23 cellular contexts compared by ENCODE assay signal in genomic region chr11:113394919-113395318, GRCh38. TPM values are rescaled to one million over a fixed set of nuclear protein-coding genes. Genes with fewer than 3 reads are reported as not detected.
"Had no signal": no experiment of that assay in that cellular context is flagged by ENCODE, and none has a peak within 500 bp of the region (broad histone marks: within the 10 kb centered on the region; RNA-seq: fewer than 3 reads in every experiment).

No MANE protein-coding gene starts in this region.

- H3K4me1 Mint-ChIP-seq: mesothelial cell of epicardium had no signal

- H3K9me3 ChIP-seq: esophagus muscularis mucosa, gastroesophageal sphincter, heart right ventricle, left lung, lower lobe of right lung, mucosa of descending colon had no signal

- H3K4me1 ChIP-seq: esophagus muscularis mucosa, foreskin keratinocyte, gastroesophageal sphincter, heart right ventricle, left lung, lower lobe of right lung had no signal

- H3K4me3 ChIP-seq: dorsolateral prefrontal cortex, esophagus muscularis mucosa, gastroesophageal sphincter, heart right ventricle, left lung, lower lobe of right lung, mucosa of descending colon had no signal

- H3K4me3 Mint-ChIP-seq: mesothelial cell of epicardium had no signal

- H3K36me3 Mint-ChIP-seq: mesothelial cell of epicardium had no signal

- H3K27me3 ChIP-seq: foreskin keratinocyte had no signal

- DNase-seq: dermis blood vessel endothelial cell; dorsolateral prefrontal cortex; effector CD4-positive, alpha-beta T cell; effector memory CD4-positive, alpha-beta T cell; foreskin keratinocyte; glutamatergic neuron; head of caudate nucleus; heart right ventricle; hippocampal formation; left cardiac atrium; left lung; left ventricle myocardium superior; lower lobe of right lung; mesenchymal stem cell; mucosa of descending colon had no signal

- H3K27ac ChIP-seq: dorsolateral prefrontal cortex, esophagus muscularis mucosa, foreskin keratinocyte, gastroesophageal sphincter, heart right ventricle, left lung, lower lobe of right lung had no signal

- H3K27ac Mint-ChIP-seq: mesothelial cell of epicardium had no signal

- H3K9me3 Mint-ChIP-seq: mesothelial cell of epicardium had no signal

- ATAC-seq: foreskin keratinocyte, gastroesophageal sphincter, heart right ventricle, left cardiac atrium, left lung, left ventricle myocardium superior, mucosa of descending colon had no signal

- H3K36me3 ChIP-seq: esophagus muscularis mucosa, heart right ventricle, left lung, lower lobe of right lung had no signal

RNA-seq across cellular contexts. Expression of gene ANKK1, which starts 7.3 kb away (rescaled TPM):
- total RNA-seq: cerebellum, dermis blood vessel endothelial cell, endothelial cell of umbilical vein, fibroblast of lung, frontal cortex, heart right ventricle, lung microvascular endothelial cell had no signal
- polyA plus RNA-seq: endothelial cell of umbilical vein, fibroblast of lung had no signal
